Comparison of ENCODE assay signal across 17 cellular contexts in the genomic region with DNA sequence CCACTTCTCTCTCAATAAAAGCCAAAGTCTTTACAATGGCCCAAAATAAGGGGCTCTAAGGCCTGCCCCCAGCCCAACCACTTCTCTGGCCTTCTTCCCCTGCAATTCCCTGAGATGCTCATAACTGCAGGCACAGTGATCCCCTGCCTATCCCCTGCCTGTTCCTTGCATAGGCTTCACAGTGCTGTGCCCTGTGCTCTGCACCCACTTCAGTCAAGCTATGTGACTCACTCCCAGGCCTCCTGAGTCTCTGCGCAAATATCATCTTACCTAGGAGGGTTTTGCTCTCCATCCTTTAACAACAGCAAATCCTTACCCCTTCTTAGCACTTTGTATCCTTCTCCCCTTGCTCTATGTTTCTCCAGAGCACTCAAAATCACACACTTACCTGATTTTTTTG.
"Had no signal": no experiment of that assay in that cellular context is flagged by ENCODE, and none has a peak within 500 bp of the region (broad histone marks: within the 10 kb centered on the region; RNA-seq: fewer than 3 reads in every experiment).

No MANE protein-coding gene starts in this region.

- H3K9me3 Mint-ChIP-seq: endodermal cell; naive thymus-derived CD8-positive, alpha-beta T cell had no signal

- H3K4me3 ChIP-seq: coronary artery, mucosa of descending colon, ovary, right atrium auricular region, sigmoid colon, skin epidermis, tibial artery had no signal

- H3K4me1 ChIP-seq: right atrium auricular region, sigmoid colon, tibial artery had no signal

- H3K27ac ChIP-seq: coronary artery, foreskin keratinocyte, ovary, right atrium auricular region, sigmoid colon, skin epidermis, tibial artery had no signal

- ATAC-seq: foreskin keratinocyte; mucosa of descending colon; naive thymus-derived CD8-positive, alpha-beta T cell had no signal

- H3K4me3 Mint-ChIP-seq: endodermal cell; naive thymus-derived CD8-positive, alpha-beta T cell had no signal

- FAIRE-seq: endothelial cell of umbilical vein had no signal

- DNase-seq: effector CD4-positive, alpha-beta T cell; endodermal cell; erythroblast; foreskin keratinocyte; kidney glomerular epithelial cell; mammary epithelial cell; mucosa of descending colon; naive thymus-derived CD8-positive, alpha-beta T cell; nucleus accumbens; ovary; sigmoid colon; stimulated activated naive CD4-positive, alpha-beta T cell treated with Interleukin-2 at 50 U/mL for 16 hours; tibial artery had no signal

- H3K27ac Mint-ChIP-seq: endodermal cell had no signal

- H3K27me3 ChIP-seq: foreskin keratinocyte, ovary, right atrium auricular region, sigmoid colon, tibial artery had no signal

- H3K9me3 ChIP-seq: mucosa of descending colon, ovary, right atrium auricular region, sigmoid colon, tibial artery had no signal

- H3K36me3 Mint-ChIP-seq: naive thymus-derived CD8-positive, alpha-beta T cell had no signal

- H3K4me1 Mint-ChIP-seq: naive thymus-derived CD8-positive, alpha-beta T cell had no signal

- H3K36me3 ChIP-seq: ovary, right atrium auricular region, sigmoid colon, tibial artery had no signal
